ENCODE assay signal across 8 cellular contexts in the genomic region with DNA sequence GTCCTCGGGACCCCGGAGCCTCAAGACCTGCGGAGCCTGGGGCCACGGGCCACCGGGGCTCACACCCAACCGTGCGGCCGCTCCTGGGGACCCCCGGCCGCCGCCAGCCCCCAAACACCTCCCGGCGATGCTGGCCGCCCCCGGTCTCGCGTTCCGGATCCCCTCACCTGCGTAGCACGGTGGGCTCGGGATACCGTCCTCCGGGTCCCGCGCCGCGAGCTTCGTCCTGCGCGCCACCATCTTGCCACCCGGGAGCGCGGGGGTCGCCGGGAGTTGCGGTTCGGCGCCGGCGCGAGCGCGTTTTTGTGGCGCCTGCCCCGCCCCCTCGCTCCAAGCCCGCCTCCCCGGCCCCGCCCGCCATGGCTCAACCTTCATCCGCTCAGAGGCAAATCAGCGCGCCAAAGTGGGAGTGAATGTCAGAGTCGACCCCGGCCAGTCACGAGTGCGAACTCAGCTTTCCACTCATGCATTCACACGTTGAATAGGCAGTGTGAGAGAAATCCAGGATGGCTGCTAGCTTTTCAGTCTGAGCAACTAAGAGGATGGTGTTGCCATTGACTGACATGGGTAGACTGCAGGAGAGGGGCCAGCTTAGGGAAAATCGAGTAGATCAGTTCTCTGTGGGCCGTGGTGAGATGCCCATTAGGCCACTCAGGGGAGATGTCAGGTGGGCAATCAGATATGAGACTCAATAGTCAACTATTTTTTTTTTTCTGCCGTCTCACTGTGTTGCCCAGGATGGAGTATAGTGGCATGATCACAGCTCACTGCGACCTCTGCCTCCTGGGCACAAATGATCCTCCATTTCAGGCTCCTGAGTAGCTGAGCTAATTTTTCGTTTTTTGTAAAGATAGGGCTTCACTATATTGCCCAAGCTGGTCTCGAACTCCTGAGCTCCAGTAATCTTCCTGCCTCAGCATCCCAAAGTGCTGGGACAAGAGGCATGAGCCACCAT. TPM values are rescaled to one million over a fixed set of nuclear protein-coding genes. Genes with fewer than 3 reads are reported as not detected.
DNase-seq lines count a peak whose midpoint lies in the region; ATAC-seq and TF ChIP-seq lines count a peak whose summit lies in the region.

No MANE protein-coding gene starts in this region.

- peaks cover 68% of the 10 kb centered on the region for H3K36me3 ChIP-seq in HUES6 (ENCODE audit: control insufficient read depth, insufficient read depth, low read length)

- H3K27ac ChIP-seq in HUES6 (ENCODE audit: low read depth, low read length): peak overlapping the region; percentile 85; the same call in 1 of the 2 replicates

- DNase-seq in AG08395 (ENCODE audit: low spot score) (peak; percentile 87), RKO (ENCODE audit: low spot score) (peak; percentile 82), fibroblast of villous mesenchyme (ENCODE audit: low read depth) (peak; percentile 71), neural crest cell (ENCODE audit: low read depth, low spot score) (peak; percentile 69)
- DNase-seq in activated T-helper 9 cell treated with anti-CD3 and anti-CD28 coated beads, Interleukin-2, amount 50 U/mL, for 16 hours (ENCODE audit: low read depth): peak; percentile 76

- TF ChIP-seq CTCF in fibroblast of villous mesenchyme (IDR thresholded peaks at IDR 0.05; ENCODE audit: insufficient read depth, low read depth, low read length) (no peak), neural crest cell (conservative IDR thresholded peaks at IDR 0.05) (no peak)

- H3K4me3 Mint-ChIP-seq in neural crest cell: peak overlapping the region; percentile 94
- peak overlapping the region; percentile 95 for H3K4me3 Mint-ChIP-seq in stimulated activated naive CD8-positive, alpha-beta T cell treated with anti-CD3 and anti-CD28 coated beads, Interleukin-15, Interleukin-2, amounts not matched to agents 100 ng/mL and 50 ng/mL, for 24 hours

- H3K27me3 ChIP-seq in HUES6 (ENCODE audit: control insufficient read depth, insufficient read depth, low read length): no peaks in the 10 kb centered on the region

- ATAC-seq in GM18909 (IDR thresholded peaks at IDR 0.05; ENCODE audit: poor library complexity, unreplicated experiment): peak; percentile 77

- peaks cover 13% of the 10 kb centered on the region for H3K4me1 Mint-ChIP-seq in neural crest cell
- peaks cover 15% of the 10 kb centered on the region for H3K4me1 Mint-ChIP-seq in stimulated activated naive CD8-positive, alpha-beta T cell treated with anti-CD3 and anti-CD28 coated beads, Interleukin-15, Interleukin-2, amounts not matched to agents 100 ng/mL and 50 ng/mL, for 24 hours (ENCODE audit: low read depth)

- H3K9me3 Mint-ChIP-seq in neural crest cell: no peaks in the 10 kb centered on the region
- H3K9me3 Mint-ChIP-seq in stimulated activated naive CD8-positive, alpha-beta T cell treated with anti-CD3 and anti-CD28 coated beads, Interleukin-15, Interleukin-2, amounts not matched to agents 100 ng/mL and 50 ng/mL, for 24 hours: no peaks in the 10 kb centered on the region

- no peaks in the 10 kb centered on the region for H3K27me3 Mint-ChIP-seq in neural crest cell (ENCODE audit: low read depth)
- no peaks in the 10 kb centered on the region for H3K27me3 Mint-ChIP-seq in stimulated activated naive CD8-positive, alpha-beta T cell treated with anti-CD3 and anti-CD28 coated beads, Interleukin-15, Interleukin-2, amounts not matched to agents 100 ng/mL and 50 ng/mL, for 24 hours

- H3K9ac ChIP-seq in HUES6 (ENCODE audit: low read length): peak overlapping the region; percentile 96

- H3K4me3 ChIP-seq in HUES6 (ENCODE audit: low read depth, low read length) (peak overlapping the region; percentile 85), fibroblast of villous mesenchyme (ENCODE audit: low read depth, low read length) (peak overlapping the region; percentile 71)

- H3K9me3 ChIP-seq in HUES6 (ENCODE audit: control insufficient read depth, insufficient read depth, low read depth, low read length): no peaks in the 10 kb centered on the region

- peaks cover 8% of the 10 kb centered on the region for H3K36me3 Mint-ChIP-seq in neural crest cell (ENCODE audit: low read depth)
- peaks cover 63% of the 10 kb centered on the region for H3K36me3 Mint-ChIP-seq in stimulated activated naive CD8-positive, alpha-beta T cell treated with anti-CD3 and anti-CD28 coated beads, Interleukin-15, Interleukin-2, amounts not matched to agents 100 ng/mL and 50 ng/mL, for 24 hours (ENCODE audit: low read depth)

- H3K27ac Mint-ChIP-seq in neural crest cell (ENCODE audit: unreplicated experiment): peak overlapping the region; percentile 92
- H3K27ac Mint-ChIP-seq in stimulated activated naive CD8-positive, alpha-beta T cell treated with anti-CD3 and anti-CD28 coated beads, Interleukin-15, Interleukin-2, amounts not matched to agents 100 ng/mL and 50 ng/mL, for 24 hours: peak overlapping the region; percentile 96

- H3K4me1 ChIP-seq in HUES6 (ENCODE audit: control insufficient read depth, insufficient read depth, low read length): peaks cover 6% of the 10 kb centered on the region; the same call in 1 of the 2 replicates

RNA-seq across cellular contexts. Expression of a gene that starts 28.3 kb away (rescaled TPM):
- 2.2 and 2.3 TPM in 2 replicates for total RNA-seq in fibroblast of villous mesenchyme
- total RNA-seq in neural crest cell: 0.36 and 0.63 TPM in 2 replicates

RNA-seq across cellular contexts. Expression of a gene that starts 32.6 kb away (rescaled TPM):
- total RNA-seq in fibroblast of villous mesenchyme (22.5 and 26.3 TPM in 2 replicates), neural crest cell (110 and 114 TPM in 2 replicates)

RNA-seq across cellular contexts. Expression of a gene that starts 58.4 kb away (rescaled TPM):
- 0.43 and 0.64 TPM in 2 replicates for total RNA-seq in fibroblast of villous mesenchyme
- total RNA-seq in neural crest cell: 0.66 and 1.3 TPM in 2 replicates

Comparison
In these comparisons a context has a peak if more than half of its experiments do, and no peak if none do; other contexts are left out.
1. Peak in every context shown above with its lines: DNase-seq, ATAC-seq, H3K4me3 ChIP-seq and H3K27ac ChIP-seq.